ENCODE assay signal across 1 cellular context in genomic region chr19:3771906-3772450, GRCh38.
TF ChIP-seq lines count a peak whose summit lies in the region.

RAX2 (minus strand) TSS chr19:3772228; CDS start chr19:3771742, 486 bp downstream.

TF ChIP-seq in H1, 55 proteins besides CTCF, POLR2A, EP300 and RAD21:
- no peak for TF ChIP-seq BACH1 (IDR thresholded peaks at IDR 0.05; ENCODE audit: low read length)
- no peak for TF ChIP-seq RXRA (IDR thresholded peaks at IDR 0.05; ENCODE audit: insufficient read depth, low read depth, low read length)
- TF ChIP-seq CBX8 (IDR thresholded peaks at IDR 0.05; ENCODE audit: borderline replicate concordance, low read depth, low read length) = no peak
